Comparison of ENCODE assay signal across 10 cellular contexts in the genomic region with DNA sequence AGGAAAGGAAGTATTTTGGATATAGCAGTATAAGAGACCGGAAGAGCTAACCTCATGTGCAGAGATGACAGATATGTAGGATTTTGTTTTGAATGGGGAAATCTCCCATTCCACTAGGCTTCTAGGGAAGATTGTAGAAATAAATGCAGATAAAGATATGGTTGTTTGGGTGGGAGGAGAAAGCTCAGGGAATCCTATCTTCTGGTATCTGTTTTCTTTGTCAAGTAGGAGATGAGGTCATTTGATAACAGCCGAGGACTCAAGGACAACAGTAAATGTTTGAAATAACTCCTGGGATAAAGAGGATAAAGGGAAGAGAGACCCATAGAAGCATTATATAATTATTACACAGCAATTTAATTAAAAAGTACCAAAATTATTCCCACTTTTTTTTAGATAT. TPM values are rescaled to one million over a fixed set of nuclear protein-coding genes. Genes with fewer than 3 reads are reported as not detected.
"Had no signal": no experiment of that assay in that cellular context is flagged by ENCODE, and none has a peak within 500 bp of the region (broad histone marks: within the 10 kb centered on the region; RNA-seq: fewer than 3 reads in every experiment).

No MANE protein-coding gene starts in this region.

- ATAC-seq: GM23338, K562 had no signal

- H2AFZ ChIP-seq: GM23338 had no signal

- H3K4me3 ChIP-seq: GM23338, K562 had no signal

- H3K4me2 ChIP-seq: GM23338 had no signal

- H3K4me3 Mint-ChIP-seq: GM23338, H9 had no signal

- FAIRE-seq: H1, H54, HTR-8/SVneo, K562 had no signal

- H3K27ac Mint-ChIP-seq: GM23338, H9 had no signal

- DNase-seq: H9, HCEC 1CT, IMR-90, KG1 had no signal

RNA-seq across cellular contexts. Expression of a gene that starts 24.7 kb away (rescaled TPM):
- total RNA-seq: HT-29, IMR-90 had no signal
